1 cellular context compared by ENCODE assay signal in the genomic region with DNA sequence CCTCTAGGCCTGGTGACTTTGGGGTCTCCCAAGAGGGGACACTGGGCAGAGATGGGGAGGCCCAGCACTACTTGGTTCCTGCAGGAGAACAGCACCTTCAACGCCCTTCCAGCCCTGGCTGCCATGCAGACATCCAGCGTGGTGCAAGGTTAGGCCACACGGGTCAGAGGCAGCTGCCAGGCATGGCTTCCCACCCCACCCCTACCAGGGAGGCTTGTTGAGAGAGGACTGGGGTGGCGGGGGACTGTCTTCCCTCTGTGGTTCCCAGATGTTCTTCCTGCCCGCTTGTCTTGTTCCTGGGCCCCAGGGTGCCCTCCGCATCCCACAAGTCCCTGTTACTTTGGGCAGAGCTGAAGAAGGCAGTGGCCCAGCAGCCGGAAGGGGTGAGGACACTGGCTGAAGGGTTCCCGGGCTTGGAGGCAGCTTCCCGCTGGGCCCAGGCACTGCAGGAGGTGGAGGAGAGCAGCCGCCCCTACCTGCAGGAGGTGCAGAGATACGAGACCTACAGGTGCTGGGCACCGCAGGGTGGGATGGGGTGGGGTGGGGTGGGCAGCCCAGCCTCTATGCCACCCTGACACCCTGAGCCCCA.
TF ChIP-seq lines count a peak whose summit lies in the region.

No MANE protein-coding gene starts in this region.

TF ChIP-seq in HCT116, 20 proteins besides CTCF, POLR2A, EP300 and RAD21 (continued from another document):
- TF ChIP-seq, protein P1, sequence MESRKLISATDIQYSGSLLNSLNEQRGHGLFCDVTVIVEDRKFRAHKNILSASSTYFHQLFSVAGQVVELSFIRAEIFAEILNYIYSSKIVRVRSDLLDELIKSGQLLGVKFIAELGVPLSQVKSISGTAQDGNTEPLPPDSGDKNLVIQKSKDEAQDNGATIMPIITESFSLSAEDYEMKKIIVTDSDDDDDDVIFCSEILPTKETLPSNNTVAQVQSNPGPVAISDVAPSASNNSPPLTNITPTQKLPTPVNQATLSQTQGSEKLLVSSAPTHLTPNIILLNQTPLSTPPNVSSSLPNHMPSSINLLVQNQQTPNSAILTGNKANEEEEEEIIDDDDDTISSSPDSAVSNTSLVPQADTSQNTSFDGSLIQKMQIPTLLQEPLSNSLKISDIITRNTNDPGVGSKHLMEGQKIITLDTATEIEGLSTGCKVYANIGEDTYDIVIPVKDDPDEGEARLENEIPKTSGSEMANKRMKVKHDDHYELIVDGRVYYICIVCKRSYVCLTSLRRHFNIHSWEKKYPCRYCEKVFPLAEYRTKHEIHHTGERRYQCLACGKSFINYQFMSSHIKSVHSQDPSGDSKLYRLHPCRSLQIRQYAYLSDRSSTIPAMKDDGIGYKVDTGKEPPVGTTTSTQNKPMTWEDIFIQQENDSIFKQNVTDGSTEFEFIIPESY (IDR thresholded peaks at IDR 0.05; ENCODE audit: extremely low read depth, insufficient replicate concordance, low read length) = no peak
- TF ChIP-seq SIN3A (IDR thresholded peaks at IDR 0.05; ENCODE audit: low read depth) (no peak), SRF (IDR thresholded peaks at IDR 0.05; ENCODE audit: low read depth) (no peak), CEBPB (IDR thresholded peaks at IDR 0.05; ENCODE audit: low read depth) (no peak), ZNF274 (IDR thresholded peaks at IDR 0.05; ENCODE audit: low read depth, low read length) (no peak)
- TF ChIP-seq, protein P2, sequence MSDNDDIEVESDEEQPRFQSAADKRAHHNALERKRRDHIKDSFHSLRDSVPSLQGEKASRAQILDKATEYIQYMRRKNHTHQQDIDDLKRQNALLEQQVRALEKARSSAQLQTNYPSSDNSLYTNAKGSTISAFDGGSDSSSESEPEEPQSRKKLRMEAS (IDR thresholded peaks at IDR 0.05) = no peak
- TF ChIP-seq, protein P3, sequence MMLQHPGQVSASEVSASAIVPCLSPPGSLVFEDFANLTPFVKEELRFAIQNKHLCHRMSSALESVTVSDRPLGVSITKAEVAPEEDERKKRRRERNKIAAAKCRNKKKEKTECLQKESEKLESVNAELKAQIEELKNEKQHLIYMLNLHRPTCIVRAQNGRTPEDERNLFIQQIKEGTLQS (IDR thresholded peaks at IDR 0.05) = no peak
TF ChIP-seq in HCT116: peak in this region for 0.
